Comparison of ENCODE assay signal across 14 cellular contexts in the genomic region with DNA sequence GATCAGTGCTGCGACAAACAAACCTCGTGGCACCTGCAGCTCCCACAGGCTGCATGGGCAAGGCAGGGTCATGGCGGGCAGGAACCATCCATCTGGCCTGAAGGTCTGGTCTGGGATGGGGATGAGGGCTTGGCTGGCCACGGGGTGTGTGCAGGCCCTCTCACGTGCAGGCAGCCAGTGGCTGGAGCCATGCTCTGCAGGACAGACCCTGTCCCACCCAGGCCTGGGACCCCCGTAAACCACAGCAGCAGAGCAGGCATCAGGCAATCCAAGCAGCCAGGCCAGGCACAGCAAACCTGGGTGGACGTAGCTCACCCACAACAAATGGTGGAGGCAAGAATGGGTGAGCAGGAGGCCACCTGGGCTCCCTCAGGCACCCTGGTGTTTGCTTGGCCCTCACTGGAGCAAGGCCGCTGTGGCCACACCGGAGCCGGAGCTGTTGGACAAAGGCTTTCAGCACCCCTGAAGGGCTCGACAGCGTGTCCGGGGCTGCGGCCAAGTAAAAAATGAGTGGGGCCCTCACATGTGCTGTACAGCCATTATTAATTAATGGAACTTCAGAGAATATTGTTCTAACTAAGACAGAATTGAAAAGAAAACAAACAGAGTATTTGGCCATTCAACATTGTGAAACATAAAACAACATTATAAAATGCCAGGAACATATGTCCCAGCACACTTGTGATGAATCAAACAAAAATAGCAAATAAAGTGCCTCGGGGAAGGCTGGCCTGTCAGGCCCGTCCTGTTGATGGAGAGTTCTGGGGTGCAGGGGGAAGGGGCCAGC. TPM values are rescaled to one million over a fixed set of nuclear protein-coding genes. Genes with fewer than 3 reads are reported as not detected.
DNase-seq lines count a peak whose midpoint lies in the region; ATAC-seq, FAIRE-seq and TF ChIP-seq lines count a peak whose summit lies in the region.
"Had no signal": no experiment of that assay in that cellular context is flagged by ENCODE, and none has a peak within 500 bp of the region (broad histone marks: within the 10 kb centered on the region; RNA-seq: fewer than 3 reads in every experiment).

No MANE protein-coding gene starts in this region.

- peak overlapping the region; percentile 51 for H3K23ac ChIP-seq in mesendoderm (ENCODE audit: low read length)

- TF ChIP-seq CTCF in AG04450 (IDR thresholded peaks at IDR 0.05; ENCODE audit: low read depth, low read length) (no peak), choroid plexus epithelial cell (conservative IDR thresholded peaks at IDR 0.05; ENCODE audit: low read depth, low read length) (no peak), stomach (IDR thresholded peaks at IDR 0.05) (no peak), D721Med (IDR thresholded peaks at IDR 0.05; ENCODE audit: insufficient read depth, missing control alignments) (no peak)

- no peak overlapping the region for H4K8ac ChIP-seq in mesendoderm (ENCODE audit: low read depth, low read length)

- H2BK15ac ChIP-seq in mesendoderm (replicated peaks; ENCODE audit: low read depth) = no peak overlapping the region

- TF ChIP-seq EP300 in stomach (IDR thresholded peaks at IDR 0.05) = no peak

- H4K5ac ChIP-seq in mesendoderm (ENCODE audit: low read length) = no peak overlapping the region

- CTCF ChIA-PET in AG04450 (lab: Charles Lee) = no interaction called here

- H3K27ac ChIP-seq in AG04450 (ENCODE audit: low read depth, low read length) = peak overlapping the region; percentile 57
- no peak overlapping the region for H3K27ac ChIP-seq in mesendoderm (ENCODE audit: low read depth, low read length)
- H3K27ac ChIP-seq in stomach = no peak overlapping the region
- H3K27ac ChIP-seq: upper lobe of left lung had no signal

- POLR2A ChIA-PET in AG04450 (lab: Yijun Ruan, JAX) = interaction anchor here (1.3 to 1.7 kb wide), 3 partner anchors 8 to 14 kb away, joined by 3 to 5 read pairs (median 3); no protein-coding TSS in a partner anchor

- peak overlapping the region; percentile 25 for H3K56ac ChIP-seq in mesendoderm (ENCODE audit: low read length)

- H3K79me1 ChIP-seq in mesendoderm (ENCODE audit: low read length) = peaks cover 3% of the 10 kb centered on the region

- FAIRE-seq in D721Med (lab: Jason Lieb, UNC) = no peak

- peaks cover 36% of the 10 kb centered on the region for H3K4me1 ChIP-seq in ES-I3 (ENCODE audit: insufficient read depth, low read length)
- peaks cover 12% of the 10 kb centered on the region for H3K4me1 ChIP-seq in mesendoderm (ENCODE audit: control insufficient read depth, low read depth, low read length)
- peaks cover 12 to 39% (median 30%) of the 10 kb centered on the region in 4 donors for H3K4me1 ChIP-seq in stomach

- H3K18ac ChIP-seq in mesendoderm (ENCODE audit: low read length) = peak overlapping the region; percentile 29

- no peaks in the 10 kb centered on the region for H3K27me3 ChIP-seq in AG04450 (ENCODE audit: control insufficient read depth, insufficient read depth, low read length)
- H3K27me3 ChIP-seq in mesendoderm (ENCODE audit: insufficient read depth, low read length, poor library complexity) = no peaks in the 10 kb centered on the region
- no peaks in the 10 kb centered on the region for H3K27me3 ChIP-seq in stomach
- H3K27me3 ChIP-seq: esophagus squamous epithelium, upper lobe of left lung had no signal

- H3K4me3 ChIP-seq in AG04450 (ENCODE audit: low read depth, low read length) (no peak overlapping the region), choroid plexus epithelial cell (ENCODE audit: low read depth, low read length) (no peak overlapping the region), mesendoderm (ENCODE audit: low read length) (no peak overlapping the region), stomach (no peak overlapping the region)
- H3K4me3 ChIP-seq: esophagus squamous epithelium, upper lobe of left lung had no signal

- H2BK5ac ChIP-seq in mesendoderm (ENCODE audit: low read length) = no peak overlapping the region

- ATAC-seq in GM18873 (IDR thresholded peaks at IDR 0.05; ENCODE audit: low FRiP score, unreplicated experiment) = no peak

- no peak for TF ChIP-seq POLR2A in stomach (IDR thresholded peaks at IDR 0.05)

- no CpG with 5 or more reads among the region's 16 CpGs for WGBS in mesendoderm (ENCODE audit: extremely low coverage, insufficient coverage, low lambda C conversion rate)
- WGBS in stomach, 5 donors = 86 to 93% (median 90%) methylated on average over 12 to 16 of the region's 16 CpGs

- H3K4me2 ChIP-seq in mesendoderm (ENCODE audit: low read length) = no peak overlapping the region

- no peak overlapping the region for H2AK5ac ChIP-seq in mesendoderm (ENCODE audit: low read length)

- H3K9ac ChIP-seq in ES-I3 (ENCODE audit: low read depth, low read length) (0 out of 2 replicates have a peak overlapping the region, but pooled peaks have one; percentile 8), mesendoderm (ENCODE audit: low read length) (no peak overlapping the region)

- peaks cover 5% of the 10 kb centered on the region for H3K79me2 ChIP-seq in mesendoderm (ENCODE audit: control insufficient read depth, insufficient read depth, low read length)

- no peak overlapping the region for H2BK120ac ChIP-seq in mesendoderm (ENCODE audit: low read depth, low read length)

- DNase-seq in AG04450 (ENCODE audit: low read depth, low spot score) = no peak
- DNase-seq in choroid plexus epithelial cell (ENCODE audit: low read depth) = peak; percentile 46
- no peak for DNase-seq in mesendoderm
- no peak for DNase-seq in stomach
- no peak for DNase-seq in D721Med (ENCODE audit: insufficient read length, low spot score)
- DNase-seq in activated gamma-delta T cell (lab: John Stamatoyannopoulos, UW) = no peak
- DNase-seq: activated CD4-positive, alpha-beta memory T cell treated with anti-CD3 and anti-CD28 coated beads for 36 hours; anterior cingulate cortex; esophagus squamous epithelium; NCI-H1105 treated with DMSO at 0.1 percent for 48 hours; NCI-H748 treated with DMSO at 0.1 percent for 48 hours had no signal

- intact Hi-C loops in stomach (cut with DNase I; ENCODE audit: low total_unique reads) = no loop called here

- H3K4ac ChIP-seq in mesendoderm (ENCODE audit: low read depth, low read length) = peak overlapping the region; percentile 58

- H3K9me3 ChIP-seq in AG04450 (ENCODE audit: control insufficient read depth, insufficient read depth, low read length) (no peaks in the 10 kb centered on the region; the same call in 1 of the 2 replicates), ES-I3 (ENCODE audit: control insufficient read depth, insufficient read depth, low read length) (no peaks in the 10 kb centered on the region), stomach (no peaks in the 10 kb centered on the region)
- H3K9me3 ChIP-seq: esophagus squamous epithelium, upper lobe of left lung had no signal

- H3K36me3 ChIP-seq in ES-I3 (ENCODE audit: insufficient read depth, low read length) = peaks cover 15% of the 10 kb centered on the region
- H3K36me3 ChIP-seq in mesendoderm (ENCODE audit: control insufficient read depth, insufficient read depth, low read length) = no peaks in the 10 kb centered on the region
- peaks cover 0 to 57% (median 50%) of the 10 kb centered on the region in 4 donors for H3K36me3 ChIP-seq in stomach

RNA-seq across cellular contexts. Expression of gene GNB1L, which starts 24.0 kb away (rescaled TPM):
- polyA plus RNA-seq in AG04450 (2011; rRNA removed) (1.3 and 1.6 TPM in 2 replicates), stomach (1 to 10 TPM; 1.8 to 6.8 (median 3.2) TPM)
- polyA minus RNA-seq in AG04450 (2011; rRNA and poly(A)+ RNA removed) = 0.43 and 0.46 TPM in 2 replicates
- 4.7 TPM for polyA plus RNA-seq in mesendoderm (2013, experiment 1 of 2)
- polyA plus RNA-seq in mesendoderm (2013, experiment 2 of 2) = 4.2 TPM
- 1 to 10 TPM in 2 of 5 donors, under 1 TPM in 2, not detected in 1; 0.29 to 4.1 (median 1.7) TPM for total RNA-seq in stomach

RNA-seq across cellular contexts. Expression of gene RTL10, which starts 24.0 kb away (rescaled TPM):
- polyA plus RNA-seq in AG04450 (2011; rRNA removed) (9.5 and 13.1 TPM in 2 replicates), stomach (10 to 100 TPM in 1 of 3 donors, 1 to 10 TPM in 2; 5.2 to 12.1 (median 5.8) TPM)
- polyA minus RNA-seq in AG04450 (2011; rRNA and poly(A)+ RNA removed) = 18.6 and 21.3 TPM in 2 replicates
- polyA plus RNA-seq in mesendoderm (2013, experiment 1 of 2) = 7.4 TPM
- 7.6 TPM for polyA plus RNA-seq in mesendoderm (2013, experiment 2 of 2)
- 10 to 100 TPM in 2 of 5 donors, 1 to 10 TPM in 3; 1.7 to 28.1 (median 8.7) TPM for total RNA-seq in stomach
